In the genomic region with DNA sequence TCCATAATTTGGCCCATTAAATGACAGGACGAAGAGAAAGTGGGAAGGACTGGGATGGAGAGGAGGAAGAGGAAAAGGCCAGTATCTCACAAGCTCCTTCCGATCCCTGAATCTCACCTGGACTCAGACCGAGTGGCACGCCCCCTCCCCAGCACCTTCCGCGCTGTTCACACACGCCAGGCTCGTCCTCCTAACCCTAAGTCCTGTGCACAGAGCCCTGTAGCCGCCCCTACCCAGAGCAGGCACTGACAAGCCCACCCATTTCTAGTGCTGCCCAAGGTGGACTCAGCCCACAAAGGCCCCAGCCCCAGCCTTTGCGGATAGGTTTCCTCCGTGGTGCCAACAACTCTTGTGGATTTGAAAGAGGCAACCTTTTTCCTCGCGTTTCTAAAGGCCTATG, we compare ENCODE assay signal across 8 cellular contexts. TPM values are rescaled to one million over a fixed set of nuclear protein-coding genes. Genes with fewer than 3 reads are reported as not detected.
DNase-seq lines count a peak whose midpoint lies in the region; ATAC-seq, FAIRE-seq and TF ChIP-seq lines count a peak whose summit lies in the region.

No MANE protein-coding gene starts in this region.

- peak overlapping the region; percentile 65 for H3K4me3 Mint-ChIP-seq in activated naive CD8-positive, alpha-beta T cell treated with anti-CD3 and anti-CD28 coated beads for 36 hours
- peak overlapping the region; percentile 81 for H3K4me3 Mint-ChIP-seq in osteocyte (ENCODE audit: unreplicated experiment)
- no peak overlapping the region for H3K4me3 Mint-ChIP-seq in Caco-2 (ENCODE audit: unreplicated experiment)

- peaks cover 53% of the 10 kb centered on the region for H3K4me1 Mint-ChIP-seq in activated naive CD8-positive, alpha-beta T cell treated with anti-CD3 and anti-CD28 coated beads for 36 hours
- H3K4me1 Mint-ChIP-seq in osteocyte (ENCODE audit: unreplicated experiment) = peaks cover 65% of the 10 kb centered on the region
- no peaks in the 10 kb centered on the region for H3K4me1 Mint-ChIP-seq in Caco-2 (ENCODE audit: low read depth, unreplicated experiment)

- no TSS peak for BruUV-seq in Caco-2 (replicated peaks; lab: Mats Ljungman, UMichigan)

- no peaks in the 10 kb centered on the region for H3K27me3 ChIP-seq in Caco-2 (replicated peaks; ENCODE audit: control insufficient read depth, insufficient read depth, low read length)

- peaks cover 22% of the 10 kb centered on the region for H3K36me3 Mint-ChIP-seq in activated naive CD8-positive, alpha-beta T cell treated with anti-CD3 and anti-CD28 coated beads for 36 hours
- peaks cover 31% of the 10 kb centered on the region for H3K36me3 Mint-ChIP-seq in osteocyte (ENCODE audit: unreplicated experiment)
- H3K36me3 Mint-ChIP-seq in Caco-2 (ENCODE audit: insufficient read depth, unreplicated experiment) = no peaks in the 10 kb centered on the region

- POLR2A ChIA-PET in Caco-2 (lab: Charles Lee) = no interaction called here

- no peak for DNase-seq in GM12864 (ENCODE audit: low read depth)
- DNase-seq in activated naive CD8-positive, alpha-beta T cell treated with anti-CD3 and anti-CD28 coated beads for 36 hours = no peak
- DNase-seq in fibroblast of villous mesenchyme (ENCODE audit: low read depth) = no peak
- DNase-seq in osteocyte (ENCODE audit: extremely low spot score, unreplicated experiment) = peak; percentile 74
- no peak for DNase-seq in GM12892 (ENCODE audit: insufficient read length)
- no peak for DNase-seq in sciatic nerve (ENCODE audit: low spot score)
- DNase-seq in Caco-2 = no peak
- no peak for DNase-seq in substantia nigra (lab: John Stamatoyannopoulos, UW)

- H3K4me3 ChIP-seq in GM12864 (ENCODE audit: low read depth, low read length) (peak overlapping the region; percentile 52; the same call in 1 of the 2 replicates), fibroblast of villous mesenchyme (ENCODE audit: low read depth, low read length) (peak overlapping the region; percentile 61), Caco-2 (ENCODE audit: low read depth, low read length) (no peak overlapping the region)

- no peaks in the 10 kb centered on the region for H3K36me3 ChIP-seq in Caco-2 (ENCODE audit: control insufficient read depth, insufficient read depth, low read length)

- TF ChIP-seq POLR2A in GM12892 (IDR thresholded peaks at IDR 0.05; ENCODE audit: low read depth, low read length) = no peak

- CTCF ChIA-PET in Caco-2 (lab: Charles Lee) = no interaction called here

- H3K4me1 ChIP-seq in Caco-2 = no peaks in the 10 kb centered on the region

- no peak overlapping the region for H3K27ac Mint-ChIP-seq in activated naive CD8-positive, alpha-beta T cell treated with anti-CD3 and anti-CD28 coated beads for 36 hours
- H3K27ac Mint-ChIP-seq in osteocyte (ENCODE audit: unreplicated experiment) (peak overlapping the region; percentile 83), Caco-2 (ENCODE audit: unreplicated experiment) (no peak overlapping the region)

- FAIRE-seq in GM12892 (lab: Jason Lieb, UNC) = no peak

- intact Hi-C loops in sciatic nerve (cut with DNase I) (no loop called here), Caco-2 (cut with micrococcal nuclease; ENCODE audit: unreplicated experiment) (no loop called here)

- no peak overlapping the region for H3K27ac ChIP-seq in substantia nigra (ENCODE audit: low read depth, low read length, poor library complexity, severe bottlenecking)

- no peaks in the 10 kb centered on the region for H3K27me3 Mint-ChIP-seq in activated naive CD8-positive, alpha-beta T cell treated with anti-CD3 and anti-CD28 coated beads for 36 hours
- no peaks in the 10 kb centered on the region for H3K27me3 Mint-ChIP-seq in osteocyte (ENCODE audit: unreplicated experiment)
- H3K27me3 Mint-ChIP-seq in Caco-2 (ENCODE audit: insufficient read depth, unreplicated experiment) = no peaks in the 10 kb centered on the region

- ATAC-seq in sciatic nerve = no peak

- TF ChIP-seq CTCF in GM12864 (IDR thresholded peaks at IDR 0.05; ENCODE audit: low read depth, low read length, missing control alignments) (no peak), fibroblast of villous mesenchyme (IDR thresholded peaks at IDR 0.05; ENCODE audit: insufficient read depth, low read depth, low read length) (no peak), osteocyte (IDR thresholded peaks at IDR 0.05) (no peak), Caco-2 (IDR thresholded peaks at IDR 0.05; ENCODE audit: insufficient read depth in 1 of 2, low read depth in 1 of 2, low read length in 1 of 2, severe bottlenecking in 1 of 2, unreplicated experiment in 1 of 2) (no peak)

- H3K9me3 Mint-ChIP-seq in activated naive CD8-positive, alpha-beta T cell treated with anti-CD3 and anti-CD28 coated beads for 36 hours = no peaks in the 10 kb centered on the region
- H3K9me3 Mint-ChIP-seq in osteocyte (ENCODE audit: unreplicated experiment) = no peaks in the 10 kb centered on the region
- no peaks in the 10 kb centered on the region for H3K9me3 Mint-ChIP-seq in Caco-2 (ENCODE audit: unreplicated experiment)

- H3K9me3 ChIP-seq in Caco-2 = no peaks in the 10 kb centered on the region

RNA-seq across cellular contexts. Expression of a gene that starts 9.2 kb away (rescaled TPM):
- 1 to 10 TPM; 5.8 to 5.9 TPM for total RNA-seq in activated naive CD8-positive, alpha-beta T cell treated with anti-CD3 and anti-CD28 coated beads for 36 hours
- 7.4 and 10.4 TPM in 2 replicates for total RNA-seq in fibroblast of villous mesenchyme
- total RNA-seq in osteocyte = 76.9 and 77.0 TPM in 2 replicates
- polyA plus RNA-seq in GM12892 (2012; ENCODE audit: missing spikeins) = 0.89 TPM
- 1.2 TPM for total RNA-seq in sciatic nerve
- total RNA-seq in Caco-2 (2022) = 1.8 and 1.9 TPM in 2 replicates
